Comparison of ENCODE assay signal across 9 cellular contexts in genomic region chr12:119020377-119021360, GRCh38. TPM values are rescaled to one million over a fixed set of nuclear protein-coding genes. Genes with fewer than 3 reads are reported as not detected.
DNase-seq lines count a peak whose midpoint lies in the region; ATAC-seq and TF ChIP-seq lines count a peak whose summit lies in the region.
"Had no signal": no experiment of that assay in that cellular context is flagged by ENCODE, and none has a peak within 500 bp of the region (broad histone marks: within the 10 kb centered on the region; RNA-seq: fewer than 3 reads in every experiment).

No MANE protein-coding gene starts in this region.

- peaks cover 3% of the 10 kb centered on the region for H3K9me3 Mint-ChIP-seq in activated CD8-positive, alpha-beta T cell treated with anti-CD3 and anti-CD28 coated beads for 36 hours
- H3K9me3 Mint-ChIP-seq in activated CD8-positive, alpha-beta T cell treated with anti-CD3 and anti-CD28 coated beads, Interleukin-2, amount 10 ng/mL, durations not matched to agents 7 days and 5 days (ENCODE audit: insufficient read depth) = no peaks in the 10 kb centered on the region

- no peak overlapping the region for H3K4me3 ChIP-seq in LNCaP clone FGC (ENCODE audit: low read depth, low read length)

- H3K36me3 Mint-ChIP-seq in activated CD8-positive, alpha-beta T cell treated with anti-CD3 and anti-CD28 coated beads for 36 hours (ENCODE audit: low read depth) = no peaks in the 10 kb centered on the region
- no peaks in the 10 kb centered on the region for H3K36me3 Mint-ChIP-seq in activated CD8-positive, alpha-beta T cell treated with anti-CD3 and anti-CD28 coated beads, Interleukin-2, amount 10 ng/mL, durations not matched to agents 7 days and 5 days (ENCODE audit: low read depth)

- CTCF ChIA-PET in activated CD8-positive, alpha-beta T cell treated with anti-CD3 and anti-CD28 coated beads for 36 hours (lab: Charles Lee) = interaction anchor here (1.0 kb wide), 1 partner anchor 110 kb away, joined by 3 read pairs; no protein-coding TSS in a partner anchor
- CTCF ChIA-PET in activated CD8-positive, alpha-beta T cell treated with anti-CD3 and anti-CD28 coated beads, Interleukin-2, amount 10 ng/mL, durations not matched to agents 7 days and 5 days (lab: Charles Lee) = no interaction called here

- no peak overlapping the region for H3K4me3 Mint-ChIP-seq in activated CD8-positive, alpha-beta T cell treated with anti-CD3 and anti-CD28 coated beads for 36 hours
- no peak overlapping the region for H3K4me3 Mint-ChIP-seq in activated CD8-positive, alpha-beta T cell treated with anti-CD3 and anti-CD28 coated beads, Interleukin-2, amount 10 ng/mL, durations not matched to agents 7 days and 5 days

- H3K27me3 Mint-ChIP-seq in activated CD8-positive, alpha-beta T cell treated with anti-CD3 and anti-CD28 coated beads for 36 hours = peaks cover 20% of the 10 kb centered on the region
- H3K27me3 Mint-ChIP-seq in activated CD8-positive, alpha-beta T cell treated with anti-CD3 and anti-CD28 coated beads, Interleukin-2, amount 10 ng/mL, durations not matched to agents 7 days and 5 days (ENCODE audit: low read depth) = no peaks in the 10 kb centered on the region

- POLR2A ChIA-PET in activated CD8-positive, alpha-beta T cell treated with anti-CD3 and anti-CD28 coated beads for 36 hours (lab: Charles Lee) = no interaction called here
- POLR2A ChIA-PET in activated CD8-positive, alpha-beta T cell treated with anti-CD3 and anti-CD28 coated beads, Interleukin-2, amount 10 ng/mL, durations not matched to agents 7 days and 5 days (lab: Charles Lee) = no interaction called here

- no peak overlapping the region for H3K27ac Mint-ChIP-seq in activated CD8-positive, alpha-beta T cell treated with anti-CD3 and anti-CD28 coated beads for 36 hours
- H3K27ac Mint-ChIP-seq in activated CD8-positive, alpha-beta T cell treated with anti-CD3 and anti-CD28 coated beads, Interleukin-2, amount 10 ng/mL, durations not matched to agents 7 days and 5 days = no peak overlapping the region

- ATAC-seq in activated CD8-positive, alpha-beta T cell treated with anti-CD3 and anti-CD28 coated beads for 36 hours = no peak
- no peak for ATAC-seq in activated CD8-positive, alpha-beta T cell treated with anti-CD3 and anti-CD28 coated beads, Interleukin-2, amount 10 ng/mL, durations not matched to agents 7 days and 5 days
- ATAC-seq in HG03442 (IDR thresholded peaks at IDR 0.05; ENCODE audit: unreplicated experiment) = no peak

- H3K4me1 Mint-ChIP-seq in activated CD8-positive, alpha-beta T cell treated with anti-CD3 and anti-CD28 coated beads for 36 hours (ENCODE audit: low read depth) = no peaks in the 10 kb centered on the region
- H3K4me1 Mint-ChIP-seq in activated CD8-positive, alpha-beta T cell treated with anti-CD3 and anti-CD28 coated beads, Interleukin-2, amount 10 ng/mL, durations not matched to agents 7 days and 5 days (ENCODE audit: low read depth) = no peaks in the 10 kb centered on the region

- DNase-seq in activated CD8-positive, alpha-beta T cell treated with anti-CD3 and anti-CD28 coated beads for 36 hours = peak; percentile 38
- DNase-seq in activated CD8-positive, alpha-beta T cell treated with anti-CD3 and anti-CD28 coated beads, Interleukin-2, amount 10 ng/mL, durations not matched to agents 7 days and 5 days = no peak
- DNase-seq in LNCaP clone FGC (ENCODE audit: low read depth) = no peak
- DNase-seq in dermis blood vessel endothelial cell = peak; percentile 2
- peak; percentile 45 for DNase-seq in retina
- no peak for DNase-seq in foreskin melanocyte
- no peak for DNase-seq in globus pallidus (ENCODE audit: low spot score)
- DNase-seq: activated gamma-delta T cell had no signal

- intact Hi-C loops in activated CD8-positive, alpha-beta T cell treated with anti-CD3 and anti-CD28 coated beads for 36 hours (cut with micrococcal nuclease) = no loop called here

- TF ChIP-seq CTCF in activated CD8-positive, alpha-beta T cell treated with anti-CD3 and anti-CD28 coated beads for 36 hours (IDR thresholded peaks at IDR 0.05) = no peak
- peak; percentile 54 for TF ChIP-seq CTCF in LNCaP clone FGC (IDR thresholded peaks at IDR 0.05; ENCODE audit: control insufficient read depth, extremely low read depth, insufficient read depth)

RNA-seq across cellular contexts. Expression of gene SRRM4, which starts 39.3 kb away (rescaled TPM):
- not detected for total RNA-seq in activated CD8-positive, alpha-beta T cell treated with anti-CD3 and anti-CD28 coated beads for 36 hours
- not detected for total RNA-seq in activated CD8-positive, alpha-beta T cell treated with anti-CD3 and anti-CD28 coated beads, Interleukin-2, amount 10 ng/mL, durations not matched to agents 7 days and 5 days
- total RNA-seq in dermis blood vessel endothelial cell = not detected in 2 replicates

Comparison
In these comparisons a context has a peak if more than half of its experiments do, and no peak if none do; other contexts are left out.
1. DNase-seq: peak in activated CD8-positive, alpha-beta T cell treated with anti-CD3 and anti-CD28 coated beads for 36 hours (single experiment), dermis blood vessel endothelial cell (single experiment) and retina (single experiment); none in activated CD8-positive, alpha-beta T cell treated with anti-CD3 and anti-CD28 coated beads, Interleukin-2, amount 10 ng/mL, durations not matched to agents 7 days and 5 days (single experiment), LNCaP clone FGC (single experiment), foreskin melanocyte (single experiment) and globus pallidus (single experiment).